In genomic region chr1:2544875-2545638, GRCh38 we compare ENCODE assay signal across 7 cellular contexts. TPM values are rescaled to one million over a fixed set of nuclear protein-coding genes. Genes with fewer than 3 reads are reported as not detected.
DNase-seq lines count a peak whose midpoint lies in the region; ATAC-seq and TF ChIP-seq lines count a peak whose summit lies in the region.

No MANE protein-coding gene starts in this region.

- peak overlapping the region in 1 of 5 donors; percentile 55 for H3K4me3 Mint-ChIP-seq in immature natural killer cell
- H3K4me3 Mint-ChIP-seq in CD8-positive, alpha-beta T cell, result no peak overlapping the region

- no peak for DNase-seq in Jurkat, Clone E6-1 (ENCODE audit: low read depth, low spot score)
- DNase-seq in SW480 (ENCODE audit: low spot score), result peak; percentile 49
- DNase-seq in immature natural killer cell, result no peak
- no peak for DNase-seq in CD8-positive, alpha-beta T cell
- no peak for DNase-seq in Ammon's horn (ENCODE audit: low spot score)
- no peak for DNase-seq in NCI-H526 (lab: John Stamatoyannopoulos, UW)

- H3K27ac ChIP-seq in temporal lobe (ENCODE audit: low read depth, low read length), result peak overlapping the region; percentile 9
- H3K27ac ChIP-seq in CD8-positive, alpha-beta T cell (ENCODE audit: low read depth, low read length), result no peak overlapping the region

- peak overlapping the region; percentile 29 to 86 (median 48) for H3K27ac Mint-ChIP-seq in immature natural killer cell
- no peak overlapping the region for H3K27ac Mint-ChIP-seq in CD8-positive, alpha-beta T cell

- H3K4me1 ChIP-seq in CD8-positive, alpha-beta T cell (ENCODE audit: insufficient read depth, low read length), result peaks cover 47% of the 10 kb centered on the region

- H3K9me3 Mint-ChIP-seq in immature natural killer cell, result no peaks in the 10 kb centered on the region
- H3K9me3 Mint-ChIP-seq in CD8-positive, alpha-beta T cell, result no peaks in the 10 kb centered on the region

- no peaks in the 10 kb centered on the region for H3K27me3 ChIP-seq in CD8-positive, alpha-beta T cell (ENCODE audit: insufficient read depth, low read length)

- intact Hi-C loops in CD8-positive, alpha-beta T cell (cut with DNase I, micrococcal nuclease), result loop anchor here in 1 of 2 experiments (10.0 kb wide), 3 partner anchors 230 to 410 kb away; no protein-coding TSS in a partner anchor

- ATAC-seq in CD8-positive, alpha-beta T cell, result no peak

- no peaks in the 10 kb centered on the region for H3K36me3 Mint-ChIP-seq in immature natural killer cell
- H3K36me3 Mint-ChIP-seq in CD8-positive, alpha-beta T cell, result no peaks in the 10 kb centered on the region

- no peaks in the 10 kb centered on the region for H3K9me3 ChIP-seq in CD8-positive, alpha-beta T cell (ENCODE audit: low read length)

- no peak for TF ChIP-seq CTCF in CD8-positive, alpha-beta T cell (IDR thresholded peaks at IDR 0.05)

- H3K36me3 ChIP-seq in CD8-positive, alpha-beta T cell (ENCODE audit: insufficient read depth, low read length), result no peaks in the 10 kb centered on the region

- H3K4me1 Mint-ChIP-seq in immature natural killer cell, result peaks cover 16 to 30% of the 10 kb centered on the region in 2 donors
- peaks cover 31% of the 10 kb centered on the region for H3K4me1 Mint-ChIP-seq in CD8-positive, alpha-beta T cell (ENCODE audit: low read depth)

- peaks cover 6 to 24% (median 14%) of the 10 kb centered on the region in 3 donors for H3K27me3 Mint-ChIP-seq in immature natural killer cell (ENCODE audit: low read depth in 3 of 3)
- no peaks in the 10 kb centered on the region for H3K27me3 Mint-ChIP-seq in CD8-positive, alpha-beta T cell (ENCODE audit: low read depth)

- CTCF ChIA-PET in CD8-positive, alpha-beta T cell (lab: Charles Lee), result interaction anchor here (1.2 to 5.6 kb wide), 6 partner anchors 12 to 350 kb away, joined by 3 to 45 read pairs (median 5); partner anchors contain the start of gene PEX10

- peak overlapping the region; percentile 51; the same call in 1 of the 2 replicates for H3K4me3 ChIP-seq in Jurkat, Clone E6-1 (ENCODE audit: low read length)
- H3K4me3 ChIP-seq in CD8-positive, alpha-beta T cell (ENCODE audit: low read depth, low read length), result no peak overlapping the region

- POLR2A ChIA-PET in CD8-positive, alpha-beta T cell (lab: Charles Lee), result interaction anchor here (0.9 to 12.0 kb wide), 5 partner anchors 16 to 390 kb away, joined by 3 to 174 read pairs (median 5); partner anchors contain the start of genes HES5, PANK4 and PRXL2B

RNA-seq across cellular contexts. Expression of gene TNFRSF14, which starts 11.1 kb away (rescaled TPM):
- 10.1 TPM for polyA plus RNA-seq in Jurkat, Clone E6-1 (2012; ENCODE audit: insufficient read depth, insufficient read length)
- 10 to 100 TPM; 62.5 to 75.1 (median 63.8) TPM for polyA plus RNA-seq in immature natural killer cell
- total RNA-seq in temporal lobe, result 0.98 TPM
- 100 to 1,000 TPM; 158 to 160 TPM for total RNA-seq in CD8-positive, alpha-beta T cell

RNA-seq across cellular contexts. Expression of gene HES5, which starts 15.0 kb away (rescaled TPM):
- polyA plus RNA-seq in Jurkat, Clone E6-1 (2012; ENCODE audit: insufficient read depth, insufficient read length), result not detected
- polyA plus RNA-seq in immature natural killer cell, result not detected
- total RNA-seq in temporal lobe, result 13.3 TPM
- not detected for total RNA-seq in CD8-positive, alpha-beta T cell

RNA-seq across cellular contexts. Expression of gene PANK4, which starts 18.7 kb away (rescaled TPM):
- polyA plus RNA-seq in Jurkat, Clone E6-1 (2012; ENCODE audit: insufficient read depth, insufficient read length), result 33.1 TPM
- 10 to 100 TPM in 1 of 3 donors, 1 to 10 TPM in 2; 9.1 to 23.3 (median 9.8) TPM for polyA plus RNA-seq in immature natural killer cell
- 25.3 TPM for total RNA-seq in temporal lobe
- 10 to 100 TPM; 44.1 to 44.8 TPM for total RNA-seq in CD8-positive, alpha-beta T cell

RNA-seq across cellular contexts. Expression of gene PRXL2B, which starts 41.5 kb away (rescaled TPM):
- 19.9 TPM for polyA plus RNA-seq in Jurkat, Clone E6-1 (2012; ENCODE audit: insufficient read depth, insufficient read length)
- polyA plus RNA-seq in immature natural killer cell, result 10 to 100 TPM; 10.0 to 17.1 (median 13.6) TPM
- total RNA-seq in temporal lobe, result 14.5 TPM
- 10 to 100 TPM; 13.5 to 15.9 TPM for total RNA-seq in CD8-positive, alpha-beta T cell

Comparison
In these comparisons a context has a peak if more than half of its experiments do, and no peak if none do; other contexts are left out.
1. RNA of gene TNFRSF14, which starts 11.1 kb away (total RNA-seq): 158 to 160 TPM in CD8-positive, alpha-beta T cell; 0.98 TPM in temporal lobe (single experiment); every median in the first group is over 10 times any median in the second.
2. RNA of gene HES5, which starts 15.0 kb away (total RNA-seq): 13.3 TPM in temporal lobe (single experiment); not detected in CD8-positive, alpha-beta T cell; every median in the first group is over 10 times any median in the second.